Comparison of ENCODE assay signal across 8 cellular contexts in genomic region chr22:19479358-19480172, GRCh38. TPM values are rescaled to one million over a fixed set of nuclear protein-coding genes. Genes with fewer than 3 reads are reported as not detected.
DNase-seq lines count a peak whose midpoint lies in the region; ATAC-seq and TF ChIP-seq lines count a peak whose summit lies in the region.

A gene with protein sequence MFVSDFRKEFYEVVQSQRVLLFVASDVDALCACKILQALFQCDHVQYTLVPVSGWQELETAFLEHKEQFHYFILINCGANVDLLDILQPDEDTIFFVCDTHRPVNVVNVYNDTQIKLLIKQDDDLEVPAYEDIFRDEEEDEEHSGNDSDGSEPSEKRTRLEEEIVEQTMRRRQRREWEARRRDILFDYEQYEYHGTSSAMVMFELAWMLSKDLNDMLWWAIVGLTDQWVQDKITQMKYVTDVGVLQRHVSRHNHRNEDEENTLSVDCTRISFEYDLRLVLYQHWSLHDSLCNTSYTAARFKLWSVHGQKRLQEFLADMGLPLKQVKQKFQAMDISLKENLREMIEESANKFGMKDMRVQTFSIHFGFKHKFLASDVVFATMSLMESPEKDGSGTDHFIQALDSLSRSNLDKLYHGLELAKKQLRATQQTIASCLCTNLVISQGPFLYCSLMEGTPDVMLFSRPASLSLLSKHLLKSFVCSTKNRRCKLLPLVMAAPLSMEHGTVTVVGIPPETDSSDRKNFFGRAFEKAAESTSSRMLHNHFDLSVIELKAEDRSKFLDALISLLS (plus strand): TSS chr22:19479920. CDS start chr22:19479969, 49 bp downstream.

- peak within 1 kb of the TSS; percentile 79 for H3K4me3 ChIP-seq in left lung

- H3K36me3 ChIP-seq in left lung = peaks cover 0 to 9% of the 10 kb centered on the region in 2 donors

- peak; percentile 96 for DNase-seq in CD14-positive monocyte (ENCODE audit: low spot score)
- DNase-seq in NCI-H82 (lab: John Stamatoyannopoulos, UW) = peak; percentile 97
- peak; percentile 92 to 95 for DNase-seq in activated CD4-positive, alpha-beta T cell treated with anti-CD3 and anti-CD28 coated beads, Interleukin-2, amount 50 U/mL, for 48 hours
- DNase-seq in dermis blood vessel endothelial cell = peak; percentile 99
- peak; percentile 93 to 97 for DNase-seq in left lung
- DNase-seq in stimulated activated CD4-positive, alpha-beta T cell treated with anti-CD3 and anti-CD28 coated beads, Interleukin-2, amount 100 ng/mL, for 48 hours = peak; percentile 82 to 91

- peaks cover 14 to 28% of the 10 kb centered on the region in 2 donors for H3K36me3 Mint-ChIP-seq in CD14-positive monocyte

- peaks cover 27% of the 10 kb centered on the region for H3K4me1 Mint-ChIP-seq in CD14-positive monocyte

- intact Hi-C loops in CD14-positive monocyte (cut with micrococcal nuclease) = loop anchor here (1.0 to 10.0 kb wide), 5 partner anchors 47 to 538 kb away; partner anchors contain the start of genes ARVCF (in 1 of the 2), CLTCL1 (in 1 of the 2), GNB1L (in 1 of the 2) and HIRA (in 1 of the 2)
- intact Hi-C loops in left lung (cut with DNase I) = no loop called here

- H3K4me1 ChIP-seq in left lung = peaks cover 18 to 36% of the 10 kb centered on the region in 2 donors

- TF ChIP-seq CTCF in CD14-positive monocyte (IDR thresholded peaks at IDR 0.05) = no peak
- TF ChIP-seq CTCF in left lung (IDR thresholded peaks at IDR 0.05) = no peak

- no peaks in the 10 kb centered on the region for H3K27me3 Mint-ChIP-seq in CD14-positive monocyte (ENCODE audit: low read depth in 3 of 3)

- peak within 1 kb of the TSS; percentile 81 to 89 for H3K4me3 Mint-ChIP-seq in CD14-positive monocyte

- no peaks in the 10 kb centered on the region for H3K27me3 ChIP-seq in left lung

- H3K27ac Mint-ChIP-seq in CD14-positive monocyte = peak within 1 kb of the TSS; percentile 97 to 99 (median 99)

- peaks cover 0 to 1% (median 0%) of the 10 kb centered on the region in 7 donors for H3K9me3 Mint-ChIP-seq in CD14-positive monocyte

- H3K27ac ChIP-seq in left lung = peak within 1 kb of the TSS; percentile 95 to 98

- no peaks in the 10 kb centered on the region for H3K9me3 ChIP-seq in left lung

- ATAC-seq in GM19397 (IDR thresholded peaks at IDR 0.05; ENCODE audit: unreplicated experiment) = peak; percentile 80
- peak; percentile 63 for ATAC-seq in HG03571 (IDR thresholded peaks at IDR 0.05; ENCODE audit: unreplicated experiment)
- ATAC-seq in left lung = peak; percentile 96

RNA-seq across cellular contexts. Expression of the gene that starts here (rescaled TPM):
- polyA plus RNA-seq in CD14-positive monocyte = not detected
- 12.4 and 35.3 TPM in 2 replicates for total RNA-seq in dermis blood vessel endothelial cell
- 10 to 100 TPM in 1 of 2 donors, 1 to 10 TPM in 1; 6.5 to 11.8 TPM for total RNA-seq in left lung

Comparison
In these comparisons a context has a peak if more than half of its experiments do, and no peak if none do; other contexts are left out.
1. Peak in every context shown above with its lines: DNase-seq, ATAC-seq, H3K4me3 ChIP-seq and H3K27ac ChIP-seq.
2. Peak in DNase-seq in CD14-positive monocyte; RNA of the gene not detected or under 1 TPM.
3. intact Hi-C loops: an anchor here in CD14-positive monocyte (1.0 to 10.0 kb wide); none called in left lung.